2 cellular contexts compared by ENCODE assay signal in genomic region chr7:117338020-117338419, GRCh38.
A peak's percentile ranks its signal among the peaks of the same experiment; 100 is the strongest.
TF ChIP-seq lines count a peak whose summit lies in the region.

No MANE protein-coding gene starts in this region.

TF ChIP-seq in IMR-90, 13 proteins besides CTCF, POLR2A, EP300 and RAD21:
- TF ChIP-seq CHD1 (IDR thresholded peaks at IDR 0.05; ENCODE audit: low read depth, low read length) = no peak
- peak; percentile 10; the same call in 1 of the 2 replicates for TF ChIP-seq SMC3 (IDR thresholded peaks at IDR 0.05; ENCODE audit: low read depth, low read length)

TF ChIP-seq in GM12878, 131 proteins besides CTCF, POLR2A, EP300 and RAD21:
- TF ChIP-seq RUNX3 (IDR thresholded peaks at IDR 0.05; ENCODE audit: low read length) = no peak
